ENCODE assay signal across 8 cellular contexts in the genomic region with DNA sequence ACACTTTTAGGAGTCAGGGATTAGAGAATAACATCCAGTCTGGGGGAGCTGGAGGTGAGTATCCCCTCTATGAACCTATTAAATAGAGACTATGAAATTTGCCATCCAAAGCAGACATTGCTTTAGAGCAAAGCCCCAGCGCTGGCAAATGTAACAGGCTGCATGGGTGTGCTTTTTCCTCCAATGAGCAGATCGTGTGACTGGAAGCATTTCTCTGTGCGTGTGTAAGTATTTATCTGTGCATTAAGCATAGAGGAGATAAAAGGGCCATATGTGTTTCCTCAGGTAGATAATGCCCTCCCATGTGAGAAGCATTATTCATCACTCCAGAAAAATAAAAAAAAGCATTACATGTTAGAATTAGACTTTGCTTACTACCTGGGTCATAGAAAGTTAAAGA. TPM values are rescaled to one million over a fixed set of nuclear protein-coding genes. Genes with fewer than 3 reads are reported as not detected.
DNase-seq lines count a peak whose midpoint lies in the region; ATAC-seq and TF ChIP-seq lines count a peak whose summit lies in the region.

No MANE protein-coding gene starts in this region.

- no peak overlapping the region for H3K9ac ChIP-seq in endocrine pancreas (ENCODE audit: control insufficient read depth, insufficient read depth, low read length)

- H3K4me3 Mint-ChIP-seq in CD14-positive monocyte = peak overlapping the region; percentile 91 to 98

- peak overlapping the region; percentile 96 to 100 (median 99) for H3K27ac Mint-ChIP-seq in CD14-positive monocyte

- peak; percentile 9 for ATAC-seq in GM21390 (IDR thresholded peaks at IDR 0.05; ENCODE audit: unreplicated experiment)
- no peak for ATAC-seq in activated CD4-positive, CD25-positive, alpha-beta regulatory T cell treated with anti-CD3 and anti-CD28 coated beads, Interleukin-2, amount 50 U/mL, for 24 hours

- peaks cover 0 to 2% (median 0%) of the 10 kb centered on the region in 7 donors for H3K9me3 Mint-ChIP-seq in CD14-positive monocyte

- intact Hi-C loops in CD14-positive monocyte (cut with micrococcal nuclease) = no loop called here

- H3K27ac ChIP-seq in skin epidermis = peak overlapping the region in 19 of 21 experiments; percentile 27 to 92 (median 76)

- H3K36me3 Mint-ChIP-seq in CD14-positive monocyte = peaks cover 4% of the 10 kb centered on the region in 2 donors

- no peak for TF ChIP-seq CTCF in CD14-positive monocyte (IDR thresholded peaks at IDR 0.05)

- H3K4me1 ChIP-seq in endocrine pancreas (ENCODE audit: control insufficient read depth, insufficient read depth, low read length) = no peaks in the 10 kb centered on the region

- H3K36me3 ChIP-seq in MG63 (no peaks in the 10 kb centered on the region), endocrine pancreas (ENCODE audit: control insufficient read depth, insufficient read depth, low read length) (no peaks in the 10 kb centered on the region)

- H3K4me3 ChIP-seq in MG63 = peak overlapping the region; percentile 40
- peak overlapping the region; percentile 35 for H3K4me3 ChIP-seq in endocrine pancreas (ENCODE audit: control insufficient read depth, insufficient read depth, low read length)
- H3K4me3 ChIP-seq in skin epidermis = peak overlapping the region; percentile 21 to 51 (median 33)

- H3K27me3 ChIP-seq in MG63 = no peaks in the 10 kb centered on the region
- no peaks in the 10 kb centered on the region for H3K27me3 ChIP-seq in endocrine pancreas (ENCODE audit: control insufficient read depth, insufficient read depth, low read length)

- peaks cover 59% of the 10 kb centered on the region for H3K4me1 Mint-ChIP-seq in CD14-positive monocyte

- DNase-seq in CD14-positive monocyte (ENCODE audit: low spot score) (no peak), MG63 (no peak), NCI-H1436 treated with DMSO at 0.1 percent for 48 hours (lab: John Stamatoyannopoulos, UW) (no peak), DMS79 (lab: John Stamatoyannopoulos, UW) (no peak)

- no peaks in the 10 kb centered on the region for H3K27me3 Mint-ChIP-seq in CD14-positive monocyte (ENCODE audit: low read depth in 3 of 3)

- no peaks in the 10 kb centered on the region for H3K9me3 ChIP-seq in MG63
- H3K9me3 ChIP-seq in endocrine pancreas (ENCODE audit: control insufficient read depth, low read length) = no peaks in the 10 kb centered on the region

RNA-seq across cellular contexts. Expression of a gene that starts 0.9 kb away (rescaled TPM):
- polyA plus RNA-seq in CD14-positive monocyte = 100 to 1,000 TPM; 558 to 587 TPM
- total RNA-seq in MG63 (2014; rRNA removed; shearing (Covaris generic); ENCODE audit: low replicate concordance) = 0.74 TPM in 1 of 2 replicates, not detected in the other

RNA-seq across cellular contexts. Expression of a gene that starts 52.2 kb away (rescaled TPM):
- 10 to 100 TPM; 18.6 to 20.7 TPM for polyA plus RNA-seq in CD14-positive monocyte
- total RNA-seq in MG63 (2014; rRNA removed; shearing (Covaris generic); ENCODE audit: low replicate concordance) = 3.3 and 8.4 TPM in 2 replicates

RNA-seq across cellular contexts. Expression of a gene that starts 55.1 kb away (rescaled TPM):
- 1 to 10 TPM; 5.2 to 6.2 TPM for polyA plus RNA-seq in CD14-positive monocyte
- total RNA-seq in MG63 (2014; rRNA removed; shearing (Covaris generic); ENCODE audit: low replicate concordance) = 6.4 and 9.2 TPM in 2 replicates
